In genomic region chr18:50279752-50280151, GRCh38 we compare ENCODE assay signal across 9 cellular contexts. TPM values are rescaled to one million over a fixed set of nuclear protein-coding genes. Genes with fewer than 3 reads are reported as not detected.
A peak's percentile ranks its signal among the peaks of the same experiment; 100 is the strongest.
DNase-seq lines count a peak whose midpoint lies in the region; TF ChIP-seq lines count a peak whose summit lies in the region.
"Had no signal": no experiment of that assay in that cellular context is flagged by ENCODE, and none has a peak within 500 bp of the region (broad histone marks: within the 10 kb centered on the region; RNA-seq: fewer than 3 reads in every experiment).

No MANE protein-coding gene starts in this region.

- peaks cover 70% of the 10 kb centered on the region for H3K36me3 Mint-ChIP-seq in T-helper 2 cell treated with Interferon-gamma antibody and Interleukin-4, amounts not matched to agents 5 μg/mL and 100 μg/mL, for 36 hours (ENCODE audit: low read depth)

- H3K4me1 Mint-ChIP-seq in T-helper 2 cell treated with Interferon-gamma antibody and Interleukin-4, amounts not matched to agents 5 μg/mL and 100 μg/mL, for 36 hours (ENCODE audit: low read depth) = peaks cover 30% of the 10 kb centered on the region

- H3K4me3 Mint-ChIP-seq in T-helper 2 cell treated with Interferon-gamma antibody and Interleukin-4, amounts not matched to agents 5 μg/mL and 100 μg/mL, for 36 hours = peak overlapping the region; percentile 90

- H3K27me3 ChIP-seq in skeletal muscle tissue (ENCODE audit: control insufficient read depth in 3 of 3, insufficient read depth in 3 of 3, low read length in 3 of 3) = no peaks in the 10 kb centered on the region
- no peaks in the 10 kb centered on the region for H3K27me3 ChIP-seq in H7 (ENCODE audit: control insufficient read depth, insufficient read depth, low read length)

- peak overlapping the region; percentile 84 to 100 (median 99) for H3K9ac ChIP-seq in skeletal muscle tissue (ENCODE audit: low read depth in 1 of 3, low read length in 3 of 3)

- no peak for DNase-seq in T-helper 2 cell treated with Interferon-gamma antibody and Interleukin-4, amounts not matched to agents 5 μg/mL and 100 μg/mL, for 36 hours (ENCODE audit: low spot score)
- DNase-seq in T-helper 2 cell (no peak), fibroblast of mammary gland (ENCODE audit: low read depth) (no peak), H7 (no peak), amygdala (lab: John Stamatoyannopoulos, UW) (no peak), cerebellar nuclear complex (lab: John Stamatoyannopoulos, UW) (no peak)

- peak overlapping the region; percentile 95 for H3K27ac Mint-ChIP-seq in T-helper 2 cell treated with Interferon-gamma antibody and Interleukin-4, amounts not matched to agents 5 μg/mL and 100 μg/mL, for 36 hours

- TF ChIP-seq CTCF in WI38 (IDR thresholded peaks at IDR 0.05; ENCODE audit: low read depth, low read length) (no peak), fibroblast of mammary gland (conservative IDR thresholded peaks at IDR 0.05; ENCODE audit: control insufficient read depth, insufficient read depth, low read depth, low read length) (no peak)

- H3K9me3 ChIP-seq in skeletal muscle tissue (ENCODE audit: control insufficient read depth in 3 of 3, low read length in 3 of 3) = no peaks in the 10 kb centered on the region
- H3K9me3 ChIP-seq: HAP-1 had no signal

- no peaks in the 10 kb centered on the region for H3K9me3 Mint-ChIP-seq in T-helper 2 cell treated with Interferon-gamma antibody and Interleukin-4, amounts not matched to agents 5 μg/mL and 100 μg/mL, for 36 hours

- peak overlapping the region; percentile 99 for H3K4me3 ChIP-seq in WI38 (ENCODE audit: low read depth, low read length)
- peak overlapping the region; percentile 99 for H3K4me3 ChIP-seq in fibroblast of mammary gland (ENCODE audit: control insufficient read depth, low read depth, low read length)
- peak overlapping the region; percentile 93 to 100 (median 95) for H3K4me3 ChIP-seq in skeletal muscle tissue (ENCODE audit: low read length in 3 of 3)
- H3K4me3 ChIP-seq in H7 (ENCODE audit: insufficient read depth, low read depth, low read length) = no peak overlapping the region

- H3K27ac ChIP-seq in skeletal muscle tissue (ENCODE audit: low read depth, low read length) = no peak overlapping the region

- no peaks in the 10 kb centered on the region for H3K27me3 Mint-ChIP-seq in T-helper 2 cell treated with Interferon-gamma antibody and Interleukin-4, amounts not matched to agents 5 μg/mL and 100 μg/mL, for 36 hours (ENCODE audit: low read depth)

- H3K36me3 ChIP-seq in skeletal muscle tissue (ENCODE audit: control insufficient read depth in 3 of 3, insufficient read depth in 3 of 3, low read length in 3 of 3) (peaks cover 54 to 61% (median 55%) of the 10 kb centered on the region in 3 donors), H7 (replicated peaks; ENCODE audit: control insufficient read depth, insufficient read depth, low read length) (peaks cover 30% of the 10 kb centered on the region)

- peaks cover 18 to 27% (median 21%) of the 10 kb centered on the region in 3 donors for H3K4me1 ChIP-seq in skeletal muscle tissue (ENCODE audit: control insufficient read depth in 3 of 3, insufficient read depth in 3 of 3, low read length in 3 of 3)

RNA-seq across cellular contexts. Expression of gene MBD1, which starts 1.6 kb away (rescaled TPM):
- 29.2 TPM for total RNA-seq in skeletal muscle tissue
- total RNA-seq in H7 (2014; rRNA removed; shearing (Covaris generic)) = 57.6 and 58.3 TPM in 2 replicates

RNA-seq across cellular contexts. Expression of gene CXXC1, which starts 7.7 kb away (rescaled TPM):
- total RNA-seq in skeletal muscle tissue = 13.6 TPM
- total RNA-seq in H7 (2014; rRNA removed; shearing (Covaris generic)) = 55.1 and 59.3 TPM in 2 replicates

RNA-seq across cellular contexts. Expression of gene CFAP53, which starts 13.5 kb away (rescaled TPM):
- not detected for total RNA-seq in skeletal muscle tissue
- total RNA-seq in H7 (2014; rRNA removed; shearing (Covaris generic)) = 0.33 TPM in 1 of 2 replicates, not detected in the other
